13 cellular contexts compared by ENCODE assay signal in genomic region chr10:14560794-14561765, GRCh38.
DNase-seq lines count a peak whose midpoint lies in the region; ATAC-seq and TF ChIP-seq lines count a peak whose summit lies in the region.
"Had no signal": no experiment of that assay in that cellular context is flagged by ENCODE, and none has a peak within 500 bp of the region (broad histone marks: within the 10 kb centered on the region; RNA-seq: fewer than 3 reads in every experiment).

No MANE protein-coding gene starts in this region.

- no CpG with 5 or more reads among the region's 15 CpGs for WGBS in mesendoderm (ENCODE audit: extremely low coverage, insufficient coverage, low lambda C conversion rate)
- WGBS in tibial nerve, 2 donors: 88 to 89% methylated on average over 15 of the region's 15 CpGs

- H3K27ac Mint-ChIP-seq in activated naive CD4-positive, alpha-beta T cell treated with anti-CD3 and anti-CD28 coated beads, Interleukin-2, amount 50 U/mL, for 24 hours: peak overlapping the region; percentile 97

- peak overlapping the region; percentile 75 to 97 (median 84) for H3K4me2 ChIP-seq in BLaER1 treated with 17β-estradiol and CSF1 and Interleukin-3, amounts not matched to agents 10 nM and 100 nM
- no peak overlapping the region for H3K4me2 ChIP-seq in mesendoderm (ENCODE audit: low read length)
- H3K4me2 ChIP-seq: hepatocyte had no signal

- H2BK120ac ChIP-seq in mesendoderm (ENCODE audit: low read depth, low read length): no peak overlapping the region

- peak overlapping the region; percentile 74 for H3K23ac ChIP-seq in mesendoderm (ENCODE audit: low read length)

- H3K27ac ChIP-seq in BLaER1 treated with 17β-estradiol and CSF1 and Interleukin-3, amounts not matched to agents 10 nM and 100 nM: peak overlapping the region; percentile 43 to 94 (median 85); a peak in 21 of 22 replicates
- H3K27ac ChIP-seq in mesendoderm (ENCODE audit: low read depth, low read length): no peak overlapping the region
- peak overlapping the region in 1 of 4 donors; percentile 52 for H3K27ac ChIP-seq in tibial nerve
- H3K27ac ChIP-seq: cardiac muscle cell had no signal

- H3K36me3 Mint-ChIP-seq in activated naive CD4-positive, alpha-beta T cell treated with anti-CD3 and anti-CD28 coated beads, Interleukin-2, amount 50 U/mL, for 24 hours: peaks cover 24% of the 10 kb centered on the region

- peaks cover 0 to 100% (median 98%) of the 10 kb centered on the region in 11 experiments; a peak in 18 of 22 replicates for H4K20me1 ChIP-seq in BLaER1 treated with 17β-estradiol and CSF1 and Interleukin-3, amounts not matched to agents 10 nM and 100 nM

- peaks cover 13% of the 10 kb centered on the region for H3K79me2 ChIP-seq in mesendoderm (ENCODE audit: control insufficient read depth, insufficient read depth, low read length)

- no peak for ATAC-seq in GM18858 (IDR thresholded peaks at IDR 0.05; ENCODE audit: unreplicated experiment)

- H2BK15ac ChIP-seq in mesendoderm (replicated peaks; ENCODE audit: low read depth): no peak overlapping the region

- no peak overlapping the region for H4K5ac ChIP-seq in mesendoderm (ENCODE audit: low read length)

- peak overlapping the region; percentile 84 for H3K4me3 Mint-ChIP-seq in activated naive CD4-positive, alpha-beta T cell treated with anti-CD3 and anti-CD28 coated beads, Interleukin-2, amount 50 U/mL, for 24 hours

- H3K4me1 Mint-ChIP-seq in activated naive CD4-positive, alpha-beta T cell treated with anti-CD3 and anti-CD28 coated beads, Interleukin-2, amount 50 U/mL, for 24 hours: peaks cover 100% of the 10 kb centered on the region

- TF ChIP-seq POLR2A in tibial nerve (IDR thresholded peaks at IDR 0.05): no peak

- peaks cover under 1 to 82% (median 52%) of the 10 kb centered on the region in 11 experiments; a peak in 19 of 22 replicates for H3K36me3 ChIP-seq in BLaER1 treated with 17β-estradiol and CSF1 and Interleukin-3, amounts not matched to agents 10 nM and 100 nM
- H3K36me3 ChIP-seq in mesendoderm (ENCODE audit: control insufficient read depth, insufficient read depth, low read length): no peaks in the 10 kb centered on the region
- peaks cover 0 to 2% (median 0%) of the 10 kb centered on the region in 3 donors for H3K36me3 ChIP-seq in tibial nerve
- H3K36me3 ChIP-seq in MG63: peaks cover 26% of the 10 kb centered on the region
- H3K36me3 ChIP-seq: cardiac muscle cell had no signal

- intact Hi-C loops in posterior vena cava (cut with DNase I): no loop called here

- H4K8ac ChIP-seq in mesendoderm (ENCODE audit: low read depth, low read length): no peak overlapping the region

- peak overlapping the region in 9 of 11 experiments; percentile 11 to 64 (median 37); a peak in 13 of 22 replicates for H3K9ac ChIP-seq in BLaER1 treated with 17β-estradiol and CSF1 and Interleukin-3, amounts not matched to agents 10 nM and 100 nM
- H3K9ac ChIP-seq in mesendoderm (ENCODE audit: low read length): no peak overlapping the region

- no peaks in the 10 kb centered on the region; a peak in 1 of 22 replicates for H3K9me3 ChIP-seq in BLaER1 treated with 17β-estradiol and CSF1 and Interleukin-3, amounts not matched to agents 10 nM and 100 nM (replicated peaks in 1 of 11)
- no peaks in the 10 kb centered on the region for H3K9me3 ChIP-seq in tibial nerve
- no peaks in the 10 kb centered on the region for H3K9me3 ChIP-seq in MG63

- no peak overlapping the region for H2AK5ac ChIP-seq in mesendoderm (ENCODE audit: low read length)

- H3K9me3 Mint-ChIP-seq in activated naive CD4-positive, alpha-beta T cell treated with anti-CD3 and anti-CD28 coated beads, Interleukin-2, amount 50 U/mL, for 24 hours: peaks cover 6% of the 10 kb centered on the region

- DNase-seq in LHCN-M2 (ENCODE audit: low read depth) (peak; percentile 44), mesendoderm (no peak), posterior vena cava (ENCODE audit: low spot score) (no peak), tibial nerve (ENCODE audit: low spot score in 2 of 2) (no peak), MG63 (no peak)
- DNase-seq: COR-L47; NK-92 treated with Interleukin-12 subunit alpha and Interleukin-12 subunit beta, amount 100 ng/mL, for 24 hours; occipital lobe had no signal

- no peak overlapping the region for H3K4ac ChIP-seq in mesendoderm (ENCODE audit: low read depth, low read length)

- peak overlapping the region in 3 of 10 experiments; percentile 19 to 33 (median 19); a peak in 3 of 20 replicates for H3K4me3 ChIP-seq in BLaER1 treated with 17β-estradiol and CSF1 and Interleukin-3, amounts not matched to agents 10 nM and 100 nM
- H3K4me3 ChIP-seq in mesendoderm (ENCODE audit: low read length) (no peak overlapping the region), tibial nerve (no peak overlapping the region), MG63 (no peak overlapping the region)
- H3K4me3 ChIP-seq: cardiac muscle cell, hepatocyte had no signal

- TF ChIP-seq CTCF in tibial nerve (IDR thresholded peaks at IDR 0.05): no peak

- TF ChIP-seq EP300 in tibial nerve (IDR thresholded peaks at IDR 0.05): no peak

- peaks cover 97 to 100% (median 100%) of the 10 kb centered on the region in 10 experiments for H3K4me1 ChIP-seq in BLaER1 treated with 17β-estradiol and CSF1 and Interleukin-3, amounts not matched to agents 10 nM and 100 nM
- H3K4me1 ChIP-seq in mesendoderm (ENCODE audit: control insufficient read depth, low read depth, low read length): peaks cover 2% of the 10 kb centered on the region
- peaks cover 0 to 37% (median 19%) of the 10 kb centered on the region in 4 donors for H3K4me1 ChIP-seq in tibial nerve

- no peak overlapping the region for H2BK5ac ChIP-seq in mesendoderm (ENCODE audit: low read length)

- peaks cover 19% of the 10 kb centered on the region for H3K79me1 ChIP-seq in mesendoderm (ENCODE audit: low read length)

- no peak overlapping the region for H3K18ac ChIP-seq in mesendoderm (ENCODE audit: low read length)

- H3K27me3 Mint-ChIP-seq in activated naive CD4-positive, alpha-beta T cell treated with anti-CD3 and anti-CD28 coated beads, Interleukin-2, amount 50 U/mL, for 24 hours: no peaks in the 10 kb centered on the region

- H3K27me3 ChIP-seq in BLaER1 treated with 17β-estradiol and CSF1 and Interleukin-3, amounts not matched to agents 10 nM and 100 nM: no peaks in the 10 kb centered on the region
- no peaks in the 10 kb centered on the region for H3K27me3 ChIP-seq in mesendoderm (ENCODE audit: insufficient read depth, low read length, poor library complexity)
- no peaks in the 10 kb centered on the region for H3K27me3 ChIP-seq in tibial nerve
- no peaks in the 10 kb centered on the region for H3K27me3 ChIP-seq in MG63
- H3K27me3 ChIP-seq: cardiac muscle cell, hepatocyte had no signal

- H3K56ac ChIP-seq in mesendoderm (ENCODE audit: low read length): peak overlapping the region; percentile 5
